ENCODE assay signal across 22 cellular contexts in the genomic region with DNA sequence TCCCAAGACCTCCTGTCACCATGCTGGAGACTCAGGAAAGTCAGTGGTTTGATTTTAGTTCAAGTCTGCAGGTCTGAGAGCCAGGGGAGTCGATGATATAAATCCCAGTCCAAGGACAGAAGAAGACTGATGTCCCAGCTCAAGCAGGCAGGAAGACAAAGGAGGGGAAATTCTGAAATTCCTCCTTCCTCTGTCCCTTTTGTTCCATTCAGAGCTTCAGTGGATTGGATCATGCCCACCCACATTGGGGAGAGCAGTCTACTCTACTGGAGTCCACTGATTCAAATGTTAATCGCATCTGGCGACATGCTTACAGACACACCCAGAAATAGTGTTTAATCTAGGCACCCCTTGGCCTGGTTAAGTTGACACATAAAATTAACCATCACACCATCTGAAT. TPM values are rescaled to one million over a fixed set of nuclear protein-coding genes. Genes with fewer than 3 reads are reported as not detected.
"Had no signal": no experiment of that assay in that cellular context is flagged by ENCODE, and none has a peak within 500 bp of the region (broad histone marks: within the 10 kb centered on the region; RNA-seq: fewer than 3 reads in every experiment).

No MANE protein-coding gene starts in this region.

- H3K4me3 Mint-ChIP-seq: activated CD4-positive, alpha-beta memory T cell treated with anti-CD3 and anti-CD28 coated beads, Interleukin-2, amount 10 ng/mL, durations not matched to agents 7 days and 5 days; activated CD4-positive, alpha-beta T cell treated with anti-CD3 and anti-CD28 coated beads for 36 hours; activated naive CD8-positive, alpha-beta T cell treated with anti-CD3 and anti-CD28 coated beads, Interleukin-2, amount 10 ng/mL, durations not matched to agents 7 days and 5 days; T-cell had no signal

- DNase-seq: activated CD4-positive, alpha-beta memory T cell treated with anti-CD3 and anti-CD28 coated beads, Interleukin-2, amount 10 ng/mL, durations not matched to agents 7 days and 5 days; activated CD4-positive, alpha-beta T cell treated with anti-CD3 and anti-CD28 coated beads for 36 hours; activated CD4-positive, alpha-beta T cell treated with anti-CD3 and anti-CD28 coated beads, Interleukin-2, amount 50 U/mL, for 1 hour; activated naive CD4-positive, alpha-beta T cell treated with anti-CD3 and anti-CD28 coated beads, Interleukin-2, amount 50 U/mL, for 16 hours; activated naive CD8-positive, alpha-beta T cell treated with anti-CD3 and anti-CD28 coated beads, Interleukin-2, amount 10 ng/mL, durations not matched to agents 7 days and 5 days; adrenal gland; anterior cingulate cortex; cerebellar nuclear complex; MG63; NCI-H1105; NCI-H1436 treated with DMSO at 0.1 percent for 48 hours; NCI-H187; NCI-H2081; NCI-H446; NCI-H748 treated with DMSO at 0.1 percent for 48 hours; OCI-M1; RPMI8226; T-cell had no signal

- H3K27me3 ChIP-seq: adrenal gland, MG63 had no signal

- H3K4me3 ChIP-seq: adrenal gland, MG63, SK-N-MC had no signal

- ATAC-seq: activated CD4-positive, alpha-beta T cell treated with anti-CD3 and anti-CD28 coated beads for 36 hours; Panc1; Right ventricle myocardium inferior; T-cell had no signal

- H3K4me1 Mint-ChIP-seq: activated CD4-positive, alpha-beta memory T cell treated with anti-CD3 and anti-CD28 coated beads, Interleukin-2, amount 10 ng/mL, durations not matched to agents 7 days and 5 days; activated naive CD8-positive, alpha-beta T cell treated with anti-CD3 and anti-CD28 coated beads, Interleukin-2, amount 10 ng/mL, durations not matched to agents 7 days and 5 days had no signal

- H3K36me3 ChIP-seq: adrenal gland, MG63 had no signal

- H3K27ac ChIP-seq: adrenal gland, SK-N-MC, VCaP had no signal

- H3K9me3 Mint-ChIP-seq: activated CD4-positive, alpha-beta memory T cell treated with anti-CD3 and anti-CD28 coated beads, Interleukin-2, amount 10 ng/mL, durations not matched to agents 7 days and 5 days; activated naive CD8-positive, alpha-beta T cell treated with anti-CD3 and anti-CD28 coated beads, Interleukin-2, amount 10 ng/mL, durations not matched to agents 7 days and 5 days; T-cell had no signal

- H3K36me3 Mint-ChIP-seq: activated naive CD8-positive, alpha-beta T cell treated with anti-CD3 and anti-CD28 coated beads, Interleukin-2, amount 10 ng/mL, durations not matched to agents 7 days and 5 days; T-cell had no signal

- H3K27ac Mint-ChIP-seq: activated CD4-positive, alpha-beta memory T cell treated with anti-CD3 and anti-CD28 coated beads, Interleukin-2, amount 10 ng/mL, durations not matched to agents 7 days and 5 days; activated CD4-positive, alpha-beta T cell treated with anti-CD3 and anti-CD28 coated beads for 36 hours; activated naive CD8-positive, alpha-beta T cell treated with anti-CD3 and anti-CD28 coated beads, Interleukin-2, amount 10 ng/mL, durations not matched to agents 7 days and 5 days; T-cell had no signal

RNA-seq across cellular contexts. Expression of gene ADAMTS1, which starts 7.2 kb away (rescaled TPM):
- total RNA-seq: activated CD4-positive, alpha-beta T cell treated with anti-CD3 and anti-CD28 coated beads for 36 hours had no signal
